ENCODE assay signal across 2 cellular contexts in genomic region chr19:764301-764700, GRCh38.
A peak's percentile ranks its signal among the peaks of the same experiment; 100 is the strongest.
TF ChIP-seq lines count a peak whose summit lies in the region.

No MANE protein-coding gene starts in this region.

TF ChIP-seq in Ishikawa, 13 proteins besides CTCF, POLR2A, EP300 and RAD21:
- TF ChIP-seq ZBTB7A (IDR thresholded peaks at IDR 0.05; ENCODE audit: low read depth) = peak; percentile 42; the same call in 1 of the 2 replicates
- no peak for TF ChIP-seq EGR1 (IDR thresholded peaks at IDR 0.05)
TF ChIP-seq in Ishikawa: peak in this region for 1.

TF ChIP-seq in H1, 55 proteins besides CTCF, POLR2A, EP300 and RAD21:
- no peak for TF ChIP-seq ASH2L (IDR thresholded peaks at IDR 0.05; ENCODE audit: low read length)
- TF ChIP-seq ZNF274 (IDR thresholded peaks at IDR 0.05; ENCODE audit: borderline replicate concordance, extremely low read depth, low read length) = no peak
- no peak for TF ChIP-seq SP1 (IDR thresholded peaks at IDR 0.05; ENCODE audit: low read depth, low read length)
- TF ChIP-seq RFX5 (IDR thresholded peaks at IDR 0.05; ENCODE audit: borderline replicate concordance, low read depth, low read length) = no peak
- TF ChIP-seq POLR2AphosphoS5 (IDR thresholded peaks at IDR 0.05; ENCODE audit: low read depth, low read length) = no peak
- TF ChIP-seq GTF2F1 (IDR thresholded peaks at IDR 0.05; ENCODE audit: borderline replicate concordance, low read depth, low read length) = no peak
- TF ChIP-seq SIX5 (IDR thresholded peaks at IDR 0.05; ENCODE audit: low read depth, low read length) = no peak
- TF ChIP-seq CHD1 (IDR thresholded peaks at IDR 0.05; ENCODE audit: low read depth, low read length) = no peak
- TF ChIP-seq SUZ12 (IDR thresholded peaks at IDR 0.05; ENCODE audit: low read length) = no peak
- TF ChIP-seq SIN3A (conservative IDR thresholded peaks at IDR 0.05 in 1 of 2, IDR thresholded peaks at IDR 0.05 in 1 of 2; ENCODE audit: low read depth in 1 of 2, low read length in 2 of 2) = no peak
- no peak for TF ChIP-seq PHF8 (conservative IDR thresholded peaks at IDR 0.05; ENCODE audit: low read depth, low read length)
